12 cellular contexts compared by ENCODE assay signal in the genomic region with DNA sequence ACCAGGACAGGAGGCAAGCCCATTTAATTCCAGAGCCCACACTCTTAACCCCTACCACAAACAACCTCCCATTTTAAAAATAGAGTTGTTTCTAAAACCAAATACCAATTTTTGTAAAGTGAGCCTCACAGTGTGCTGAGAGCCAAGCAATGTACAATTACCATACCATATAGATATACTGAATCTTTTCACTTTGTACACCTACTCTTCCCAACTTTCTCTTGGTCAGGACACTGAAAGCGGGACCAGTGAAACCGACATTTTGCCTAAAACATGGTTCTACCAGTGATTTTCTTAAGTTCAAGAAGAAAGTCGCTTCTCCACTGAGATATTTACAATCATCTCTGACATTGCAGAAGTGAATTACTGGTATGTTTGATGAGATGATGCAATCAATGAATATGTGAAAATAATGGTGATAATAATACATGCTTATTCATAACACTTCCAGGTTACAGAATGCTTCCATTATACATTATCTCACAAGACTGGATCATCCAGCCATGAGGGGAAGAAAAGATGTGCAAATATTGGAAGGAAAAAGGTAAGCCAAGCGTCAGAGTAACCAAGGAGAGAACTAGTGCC.
DNase-seq lines count a peak whose midpoint lies in the region; TF ChIP-seq lines count a peak whose summit lies in the region.
"Had no signal": no experiment of that assay in that cellular context is flagged by ENCODE, and none has a peak within 500 bp of the region (broad histone marks: within the 10 kb centered on the region; RNA-seq: fewer than 3 reads in every experiment).

No MANE protein-coding gene starts in this region.

- peaks cover 0 to 3% (median 0%) of the 10 kb centered on the region in 8 donors for H3K9me3 Mint-ChIP-seq in CD4-positive, alpha-beta memory T cell
- H3K9me3 Mint-ChIP-seq in activated naive CD8-positive, alpha-beta T cell (ENCODE audit: low read depth) = no peaks in the 10 kb centered on the region

- H2BK5ac ChIP-seq in mesendoderm (ENCODE audit: low read length) = no peak overlapping the region

- no peak for TF ChIP-seq CTCF in GM13976 (IDR thresholded peaks at IDR 0.05; ENCODE audit: borderline replicate concordance, control extremely low read depth, extremely low read depth, insufficient read depth, missing control alignments)

- H3K79me2 ChIP-seq in ACC112 (ENCODE audit: control insufficient read depth, insufficient read depth, low read length, unreplicated experiment) (peaks cover 39% of the 10 kb centered on the region), mesendoderm (ENCODE audit: control insufficient read depth, insufficient read depth, low read length) (no peaks in the 10 kb centered on the region)

- H3K36me3 Mint-ChIP-seq in CD4-positive, alpha-beta memory T cell = peaks cover 14 to 16% of the 10 kb centered on the region in 2 donors
- peaks cover 15% of the 10 kb centered on the region for H3K36me3 Mint-ChIP-seq in activated naive CD8-positive, alpha-beta T cell

- H3K27ac ChIP-seq in ACC112 (ENCODE audit: low read depth, low read length) (peak overlapping the region; percentile 21; the same call in 1 of the 2 replicates), mesendoderm (ENCODE audit: low read depth, low read length) (no peak overlapping the region)
- peak overlapping the region; percentile 1 for H3K27ac ChIP-seq in CD4-positive, alpha-beta memory T cell (ENCODE audit: low read depth, low read length)

- no peak overlapping the region for H3K23ac ChIP-seq in mesendoderm (ENCODE audit: low read length)

- no peak overlapping the region for H2BK120ac ChIP-seq in mesendoderm (ENCODE audit: low read depth, low read length)

- WGBS in mesendoderm (ENCODE audit: extremely low coverage, insufficient coverage, low lambda C conversion rate) = no CpG with 5 or more reads among the region's 4 CpGs

- H3K4me3 Mint-ChIP-seq in CD4-positive, alpha-beta memory T cell = peak overlapping the region in 3 of 8 donors; percentile 8 to 36 (median 35)
- H3K4me3 Mint-ChIP-seq in activated naive CD8-positive, alpha-beta T cell = peak overlapping the region; percentile 65

- no peak overlapping the region for H3K56ac ChIP-seq in mesendoderm (ENCODE audit: low read length)

- POLR2A ChIA-PET in CD4-positive, alpha-beta memory T cell (lab: Charles Lee; ENCODE audit: partially characterized antibody) = no interaction called here

- no peaks in the 10 kb centered on the region for H3K27me3 Mint-ChIP-seq in CD4-positive, alpha-beta memory T cell
- H3K27me3 Mint-ChIP-seq in activated naive CD8-positive, alpha-beta T cell = no peaks in the 10 kb centered on the region

- H3K36me3 ChIP-seq in ACC112 (ENCODE audit: insufficient read depth, low read length) (no peaks in the 10 kb centered on the region), mesendoderm (ENCODE audit: control insufficient read depth, insufficient read depth, low read length) (no peaks in the 10 kb centered on the region)
- no peaks in the 10 kb centered on the region for H3K36me3 ChIP-seq in CD4-positive, alpha-beta memory T cell (ENCODE audit: insufficient read depth, low read length)
- H3K36me3 ChIP-seq: stomach had no signal

- CTCF ChIA-PET in CD4-positive, alpha-beta memory T cell (lab: Charles Lee; ENCODE audit: partially characterized antibody) = no interaction called here

- H4K8ac ChIP-seq in mesendoderm (ENCODE audit: low read depth, low read length) = no peak overlapping the region

- intact Hi-C loops in CD4-positive, alpha-beta memory T cell (cut with micrococcal nuclease) = loop anchor here (1.0 kb wide), 1 partner anchor 14 kb away; no protein-coding TSS in a partner anchor

- peak overlapping the region; percentile 53 to 91 (median 81) for H3K27ac Mint-ChIP-seq in CD4-positive, alpha-beta memory T cell
- peak overlapping the region; percentile 89 for H3K27ac Mint-ChIP-seq in activated naive CD8-positive, alpha-beta T cell

- peaks cover 77 to 95% (median 85%) of the 10 kb centered on the region in 4 donors for H3K4me1 Mint-ChIP-seq in CD4-positive, alpha-beta memory T cell
- H3K4me1 Mint-ChIP-seq in activated naive CD8-positive, alpha-beta T cell (ENCODE audit: low read depth) = peaks cover 93% of the 10 kb centered on the region

- H3K27me3 ChIP-seq in ACC112 (ENCODE audit: insufficient read depth, low read length) (no peaks in the 10 kb centered on the region), mesendoderm (ENCODE audit: insufficient read depth, low read length, poor library complexity) (no peaks in the 10 kb centered on the region)
- no peaks in the 10 kb centered on the region for H3K27me3 ChIP-seq in CD4-positive, alpha-beta memory T cell (ENCODE audit: insufficient read depth, low read length)
- H3K27me3 ChIP-seq: stomach had no signal

- no peak overlapping the region for H4K5ac ChIP-seq in mesendoderm (ENCODE audit: low read length)

- no peaks in the 10 kb centered on the region for H3K79me1 ChIP-seq in mesendoderm (ENCODE audit: low read length)

- H3K4me2 ChIP-seq in mesendoderm (ENCODE audit: low read length) = no peak overlapping the region

- H3K4me1 ChIP-seq in ACC112 (ENCODE audit: control insufficient read depth, insufficient read depth, low read length, unreplicated experiment) = peaks cover 59% of the 10 kb centered on the region
- peaks cover 94% of the 10 kb centered on the region for H3K4me1 ChIP-seq in CD4-positive, alpha-beta memory T cell (ENCODE audit: insufficient read depth, low read length)
- peaks cover 14% of the 10 kb centered on the region for H3K4me1 ChIP-seq in mesendoderm (ENCODE audit: control insufficient read depth, low read depth, low read length)

- no peak for DNase-seq in CD4-positive, alpha-beta memory T cell
- DNase-seq in mesendoderm (no peak), NCI-H526 (lab: John Stamatoyannopoulos, UW) (no peak), GM13976 (ENCODE audit: low spot score) (no peak), COLO668 (lab: John Stamatoyannopoulos, UW; ENCODE audit: unreplicated experiment) (no peak)
- DNase-seq: activated gamma-delta T cell, caudate nucleus, NCI-H1092, NCI-H2171 treated with DMSO at 0.1 percent for 48 hours, stomach had no signal

- H2BK15ac ChIP-seq in mesendoderm (replicated peaks; ENCODE audit: low read depth) = peak overlapping the region; percentile 45

- H3K4me3 ChIP-seq in ACC112 (ENCODE audit: low read depth, low read length) = no peak overlapping the region
- no peak overlapping the region for H3K4me3 ChIP-seq in CD4-positive, alpha-beta memory T cell (ENCODE audit: low read length in 2 of 2)
- H3K4me3 ChIP-seq in mesendoderm (ENCODE audit: low read length) = no peak overlapping the region
- H3K4me3 ChIP-seq: stomach had no signal

- no peak overlapping the region for H3K9ac ChIP-seq in mesendoderm (ENCODE audit: low read length)

- no peak overlapping the region for H3K18ac ChIP-seq in mesendoderm (ENCODE audit: low read length)

- H3K4ac ChIP-seq in mesendoderm (ENCODE audit: low read depth, low read length) = no peak overlapping the region

- H2AK5ac ChIP-seq in mesendoderm (ENCODE audit: low read length) = no peak overlapping the region

- H3K9me3 ChIP-seq in CD4-positive, alpha-beta memory T cell (ENCODE audit: control insufficient read depth in 1 of 2, low read length in 2 of 2) = no peaks in the 10 kb centered on the region
- H3K9me3 ChIP-seq: stomach had no signal

- in situ Hi-C loops in GM13976 (cut with MboI; ENCODE audit: low sequenced_read_pairs, unreplicated experiment) = no loop called here

- H2AFZ ChIP-seq in ACC112 (ENCODE audit: low read length, unreplicated experiment) = no peak overlapping the region
